28 cellular contexts compared by ENCODE assay signal in genomic region chr17:61047517-61047916, GRCh38.
"Had no signal": no experiment of that assay in that cellular context is flagged by ENCODE, and none has a peak within 500 bp of the region (broad histone marks: within the 10 kb centered on the region; RNA-seq: fewer than 3 reads in every experiment).

No MANE protein-coding gene starts in this region.

- H3K36me3 ChIP-seq: colonic mucosa, esophagus muscularis mucosa, heart left ventricle, prostate gland, right atrium auricular region, stomach, tibial artery had no signal

- H3K9me3 Mint-ChIP-seq: central memory CD8-positive, alpha-beta T cell; memory B cell; naive B cell; natural killer cell treated with Interleukin-12 subunit alpha and Interleukin-12 subunit beta and Interleukin-15 and Interleukin-18, amount 100 ng/mL, for 72 hours; stimulated activated effector memory CD8-positive, alpha-beta T cell treated with anti-CD3 and anti-CD28 coated beads, Interleukin-12 subunit alpha, Interleukin-12 subunit beta, amount 100 ng/mL, for 72 hours; type B pancreatic cell had no signal

- ATAC-seq: foreskin keratinocyte; gastroesophageal sphincter; left cardiac atrium; mucosa of descending colon; natural killer cell treated with Interleukin-12 subunit alpha and Interleukin-12 subunit beta and Interleukin-15 and Interleukin-18, amount 100 ng/mL, for 72 hours; sciatic nerve; stimulated activated effector memory CD8-positive, alpha-beta T cell treated with anti-CD3 and anti-CD28 coated beads, Interleukin-12 subunit alpha, Interleukin-12 subunit beta, amount 100 ng/mL, for 72 hours had no signal

- H3K27ac Mint-ChIP-seq: type B pancreatic cell had no signal

- H3K27me3 ChIP-seq: colonic mucosa, esophagus muscularis mucosa, foreskin keratinocyte, gastroesophageal sphincter, heart left ventricle, right atrium auricular region, stomach, testis, tibial artery had no signal

- DNase-seq: colonic mucosa; dermis blood vessel endothelial cell; effector memory CD4-positive, alpha-beta T cell; foreskin keratinocyte; heart left ventricle; hippocampal formation; left cardiac atrium; mucosa of descending colon; naive B cell; nucleus accumbens; stimulated activated CD4-positive, alpha-beta T cell treated with anti-CD3 and anti-CD28 coated beads, Interleukin-2, amount 100 ng/mL, for 24 hours; stimulated activated CD4-positive, alpha-beta T cell treated with anti-CD3 and anti-CD28 coated beads, Interleukin-4, amount 100 ng/mL, for 24 hours; stimulated activated naive CD4-positive, alpha-beta T cell treated with Interleukin-2 at 50 U/mL for 16 hours; stomach; substantia nigra; testis; tibial artery had no signal

- H3K9me3 ChIP-seq: colonic mucosa, esophagus muscularis mucosa, gastroesophageal sphincter, heart left ventricle, mucosa of descending colon, prostate gland, right atrium auricular region, stomach, testis, tibial artery had no signal

- H3K36me3 Mint-ChIP-seq: naive B cell; natural killer cell treated with Interleukin-12 subunit alpha and Interleukin-12 subunit beta and Interleukin-15 and Interleukin-18, amount 100 ng/mL, for 72 hours; stimulated activated effector memory CD8-positive, alpha-beta T cell treated with anti-CD3 and anti-CD28 coated beads, Interleukin-12 subunit alpha, Interleukin-12 subunit beta, amount 100 ng/mL, for 72 hours; type B pancreatic cell had no signal

- H3K4me1 Mint-ChIP-seq: memory B cell, naive B cell had no signal

- H3K4me3 Mint-ChIP-seq: central memory CD8-positive, alpha-beta T cell; memory B cell; naive B cell; stimulated activated effector memory CD8-positive, alpha-beta T cell treated with anti-CD3 and anti-CD28 coated beads, Interleukin-12 subunit alpha, Interleukin-12 subunit beta, amount 100 ng/mL, for 72 hours; type B pancreatic cell had no signal

- H3K4me1 ChIP-seq: colonic mucosa, foreskin keratinocyte, prostate gland, stomach, testis, tibial artery had no signal

- H3K4me3 ChIP-seq: colonic mucosa, esophagus muscularis mucosa, gastroesophageal sphincter, heart left ventricle, lung, mucosa of descending colon, prostate gland, right atrium auricular region, stomach, testis, tibial artery had no signal

- H3K27me3 Mint-ChIP-seq: central memory CD8-positive, alpha-beta T cell; memory B cell; naive B cell; natural killer cell treated with Interleukin-12 subunit alpha and Interleukin-12 subunit beta and Interleukin-15 and Interleukin-18, amount 100 ng/mL, for 72 hours; type B pancreatic cell had no signal
